Comparison of ENCODE assay signal across 8 cellular contexts in the genomic region with DNA sequence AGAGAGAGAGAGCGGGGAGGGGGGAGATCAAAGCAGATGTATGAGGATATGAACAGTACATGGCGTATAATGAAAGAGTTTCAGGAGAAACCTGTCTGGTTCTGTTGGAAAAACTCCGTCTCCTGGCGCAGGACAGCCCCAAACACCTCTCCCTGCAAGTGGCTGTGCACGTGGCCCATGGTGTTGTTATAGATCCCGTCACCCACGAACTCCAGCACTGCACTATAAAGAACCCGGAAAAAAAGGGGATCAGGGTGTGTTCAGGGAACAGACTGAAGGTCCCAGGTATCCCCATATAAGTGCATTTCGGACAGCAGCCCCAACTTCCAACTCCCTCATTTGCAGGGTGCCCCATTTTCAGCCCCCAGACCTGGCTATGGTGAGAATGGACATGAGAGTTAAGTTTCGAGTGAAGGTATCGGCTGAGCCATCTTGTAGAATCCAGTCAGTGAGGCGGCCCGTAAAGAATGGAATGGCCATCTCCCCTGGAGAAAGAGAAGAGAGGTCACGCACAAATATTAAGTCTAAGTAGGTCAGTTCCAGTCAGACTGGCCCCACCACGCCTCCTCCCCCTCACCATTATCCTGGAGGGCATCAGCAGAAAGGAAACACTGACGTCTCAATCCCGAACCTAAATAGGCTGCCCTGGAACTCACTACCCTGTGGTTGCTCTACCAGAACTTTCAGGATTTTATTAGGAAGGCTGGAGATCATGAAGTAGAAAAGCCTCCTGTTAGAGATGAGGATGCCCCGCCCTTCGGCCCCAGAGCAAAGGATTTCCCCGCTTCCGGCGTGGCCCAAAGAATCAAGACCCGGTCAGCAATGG. TPM values are rescaled to one million over a fixed set of nuclear protein-coding genes. Genes with fewer than 3 reads are reported as not detected.
DNase-seq lines count a peak whose midpoint lies in the region; ATAC-seq, FAIRE-seq and TF ChIP-seq lines count a peak whose summit lies in the region.

No MANE protein-coding gene starts in this region.

- no peaks in the 10 kb centered on the region for H4K20me1 ChIP-seq in neural cell (ENCODE audit: insufficient read depth)

- no peak for TF ChIP-seq CTCF in neural cell (IDR thresholded peaks at IDR 0.05; ENCODE audit: poor library complexity, severe bottlenecking)

- H3K9me3 Mint-ChIP-seq in T-cell = no peaks in the 10 kb centered on the region

- no peak overlapping the region for H3K9ac ChIP-seq in neural cell (ENCODE audit: low read length)

- H3K9me3 ChIP-seq in neural cell (ENCODE audit: low read length) = no peaks in the 10 kb centered on the region

- H3K4me1 Mint-ChIP-seq in T-cell = peaks cover 72 to 88% (median 74%) of the 10 kb centered on the region in 3 donors

- H3K27ac Mint-ChIP-seq in T-cell = peak overlapping the region; percentile 98 to 100

- H3K36me3 Mint-ChIP-seq in T-cell = peaks cover 66% of the 10 kb centered on the region

- peaks cover 67% of the 10 kb centered on the region for H3K27me3 ChIP-seq in neural cell (ENCODE audit: insufficient read depth, low read depth, low read length)

- peak overlapping the region; percentile 71 for H3K4me3 ChIP-seq in neural cell (ENCODE audit: low read length)

- H3K79me2 ChIP-seq in neural cell (replicated peaks; ENCODE audit: insufficient read depth, low read length) = no peaks in the 10 kb centered on the region

- peak; percentile 65 for FAIRE-seq in GM12892 (lab: Jason Lieb, UNC)

- H3K27me3 Mint-ChIP-seq in T-cell = no peaks in the 10 kb centered on the region

- peak overlapping the region; percentile 76 for H3K27ac ChIP-seq in epithelial cell of prostate
- no peak overlapping the region for H3K27ac ChIP-seq in neural cell (ENCODE audit: low read length)

- H3F3A ChIP-seq in neural cell (ENCODE audit: insufficient read depth, low read length, poor library complexity, severe bottlenecking) = no peaks in the 10 kb centered on the region

- H2AFZ ChIP-seq in neural cell (ENCODE audit: low read depth, low read length) = no peak overlapping the region

- CTCF ChIA-PET in T-cell (lab: Charles Lee) = interaction anchor here in 1 of 2 donors (1.3 to 5.9 kb wide), 5 partner anchors 7 to 16 kb away, joined by 8 to 236 read pairs (median 65); partner anchors contain the start of genes PSMB8 and TAP2

- no peak for TF ChIP-seq POLR2A in GM12892 (IDR thresholded peaks at IDR 0.05; ENCODE audit: low read depth, low read length)

- no peak for TF ChIP-seq EP300 in neural cell (conservative IDR thresholded peaks at IDR 0.05; ENCODE audit: poor library complexity, severe bottlenecking)

- POLR2A ChIA-PET in T-cell (lab: Charles Lee) = interaction anchor here (1.5 to 2.2 kb wide), 4 partner anchors 7 to 120 kb away, joined by 10 to 24 read pairs (median 24); partner anchors contain the start of genes PSMB8 (in 1 of the 2) and TAP2 (in 1 of the 2)

- peak overlapping the region; percentile 98 to 99 (median 98) for H3K4me3 Mint-ChIP-seq in T-cell

- DNase-seq in GM12892 (ENCODE audit: insufficient read length) = no peak
- no peak for DNase-seq in T-cell
- DNase-seq in epithelial cell of prostate (ENCODE audit: low read depth, low spot score) = no peak
- DNase-seq in SIG-M5 (lab: John Stamatoyannopoulos, UW) = no peak
- no peak for DNase-seq in NCI-H524 treated with DMSO at 0.1 percent for 48 hours (lab: John Stamatoyannopoulos, UW)
- DNase-seq in CD1c-positive myeloid dendritic cell (ENCODE audit: extremely low spot score) = no peak

- no peaks in the 10 kb centered on the region for H3K36me3 ChIP-seq in neural cell (ENCODE audit: insufficient read depth, low read length)

- no peak for ATAC-seq in T-cell (replicated peaks in 1 of 4)
- no peak for ATAC-seq in GM21381 (IDR thresholded peaks at IDR 0.05; ENCODE audit: unreplicated experiment)

- H3K9me2 ChIP-seq in neural cell (ENCODE audit: insufficient read depth, low read length) = no peaks in the 10 kb centered on the region

- no peak for TF ChIP-seq RAD21 in neural cell (conservative IDR thresholded peaks at IDR 0.05)

- H3K4me2 ChIP-seq in neural cell (ENCODE audit: low read length) = no peak overlapping the region

TF ChIP-seq in neural cell, 6 proteins besides CTCF, POLR2A, EP300 and RAD21:
- TF ChIP-seq EZH2 (IDR thresholded peaks at IDR 0.05; ENCODE audit: borderline replicate concordance, insufficient read depth, low read length, poor library complexity, severe bottlenecking) = no peak
- TF ChIP-seq, protein P1, sequence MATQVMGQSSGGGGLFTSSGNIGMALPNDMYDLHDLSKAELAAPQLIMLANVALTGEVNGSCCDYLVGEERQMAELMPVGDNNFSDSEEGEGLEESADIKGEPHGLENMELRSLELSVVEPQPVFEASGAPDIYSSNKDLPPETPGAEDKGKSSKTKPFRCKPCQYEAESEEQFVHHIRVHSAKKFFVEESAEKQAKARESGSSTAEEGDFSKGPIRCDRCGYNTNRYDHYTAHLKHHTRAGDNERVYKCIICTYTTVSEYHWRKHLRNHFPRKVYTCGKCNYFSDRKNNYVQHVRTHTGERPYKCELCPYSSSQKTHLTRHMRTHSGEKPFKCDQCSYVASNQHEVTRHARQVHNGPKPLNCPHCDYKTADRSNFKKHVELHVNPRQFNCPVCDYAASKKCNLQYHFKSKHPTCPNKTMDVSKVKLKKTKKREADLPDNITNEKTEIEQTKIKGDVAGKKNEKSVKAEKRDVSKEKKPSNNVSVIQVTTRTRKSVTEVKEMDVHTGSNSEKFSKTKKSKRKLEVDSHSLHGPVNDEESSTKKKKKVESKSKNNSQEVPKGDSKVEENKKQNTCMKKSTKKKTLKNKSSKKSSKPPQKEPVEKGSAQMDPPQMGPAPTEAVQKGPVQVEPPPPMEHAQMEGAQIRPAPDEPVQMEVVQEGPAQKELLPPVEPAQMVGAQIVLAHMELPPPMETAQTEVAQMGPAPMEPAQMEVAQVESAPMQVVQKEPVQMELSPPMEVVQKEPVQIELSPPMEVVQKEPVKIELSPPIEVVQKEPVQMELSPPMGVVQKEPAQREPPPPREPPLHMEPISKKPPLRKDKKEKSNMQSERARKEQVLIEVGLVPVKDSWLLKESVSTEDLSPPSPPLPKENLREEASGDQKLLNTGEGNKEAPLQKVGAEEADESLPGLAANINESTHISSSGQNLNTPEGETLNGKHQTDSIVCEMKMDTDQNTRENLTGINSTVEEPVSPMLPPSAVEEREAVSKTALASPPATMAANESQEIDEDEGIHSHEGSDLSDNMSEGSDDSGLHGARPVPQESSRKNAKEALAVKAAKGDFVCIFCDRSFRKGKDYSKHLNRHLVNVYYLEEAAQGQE (IDR thresholded peaks at IDR 0.05; ENCODE audit: borderline replicate concordance) = no peak
- no peak for TF ChIP-seq MXI1 (conservative IDR thresholded peaks at IDR 0.05; ENCODE audit: poor library complexity, severe bottlenecking)
- TF ChIP-seq POLR2AphosphoS5 (IDR thresholded peaks at IDR 0.05) = no peak
- no peak for TF ChIP-seq TAF1 (IDR thresholded peaks at IDR 0.05; ENCODE audit: low read depth)
- no peak for TF ChIP-seq SMC3 (conservative IDR thresholded peaks at IDR 0.05; ENCODE audit: poor library complexity)

RNA-seq across cellular contexts. Expression of gene TAP1, which starts 1.3 kb away (rescaled TPM):
- polyA plus RNA-seq in GM12892 (2012; ENCODE audit: missing spikeins) = 151 TPM
- 100 to 1,000 TPM; 117 to 163 (median 147) TPM for total RNA-seq in T-cell
- polyA plus RNA-seq in neural cell = not detected in 2 replicates
- polyA minus RNA-seq in neural cell = not detected in 2 replicates

RNA-seq across cellular contexts. Expression of gene PSMB9, which starts 1.8 kb away (rescaled TPM):
- polyA plus RNA-seq in GM12892 (2012; ENCODE audit: missing spikeins) = 286 TPM
- total RNA-seq in T-cell = 100 to 1,000 TPM; 110 to 173 (median 134) TPM
- polyA plus RNA-seq in neural cell = not detected in 2 replicates
- polyA minus RNA-seq in neural cell = not detected in 2 replicates

RNA-seq across cellular contexts. Expression of gene PSMB8, which starts 8.4 kb away (rescaled TPM):
- polyA plus RNA-seq in GM12892 (2012; ENCODE audit: missing spikeins) = 358 TPM
- total RNA-seq in T-cell = 100 to 1,000 TPM; 131 to 171 (median 150) TPM
- 1.6 TPM in 1 of 2 replicates, not detected in the other for polyA plus RNA-seq in neural cell
- not detected in 2 replicates for polyA minus RNA-seq in neural cell

RNA-seq across cellular contexts. Expression of gene TAP2, which starts 13.7 kb away (rescaled TPM):
- 45.5 TPM for polyA plus RNA-seq in GM12892 (2012; ENCODE audit: missing spikeins)
- total RNA-seq in T-cell = 100 to 1,000 TPM; 116 to 147 (median 140) TPM
- 1.2 and 2.3 TPM in 2 replicates for polyA plus RNA-seq in neural cell
- polyA minus RNA-seq in neural cell = 0.73 and 0.81 TPM in 2 replicates

RNA-seq across cellular contexts. Expression of gene HLA-DOB, which starts 35.4 kb away (rescaled TPM):
- 71.9 TPM for polyA plus RNA-seq in GM12892 (2012; ENCODE audit: missing spikeins)
- 1 to 10 TPM; 3.3 to 8.2 (median 3.9) TPM for total RNA-seq in T-cell
- not detected in 2 replicates for polyA plus RNA-seq in neural cell
- polyA minus RNA-seq in neural cell = not detected in 2 replicates
